14 cellular contexts compared by ENCODE assay signal in genomic region chr2:21282515-21282898, GRCh38.
"Had no signal": no experiment of that assay in that cellular context is flagged by ENCODE, and none has a peak within 500 bp of the region (broad histone marks: within the 10 kb centered on the region; RNA-seq: fewer than 3 reads in every experiment).

No MANE protein-coding gene starts in this region.

- H3K27ac ChIP-seq: ascending aorta, heart left ventricle, left ventricle myocardium inferior, ovary, suprapubic skin had no signal

- DNase-seq: activated CD4-positive, alpha-beta memory T cell treated with anti-CD3 and anti-CD28 coated beads, Interleukin-2, amount 10 ng/mL, durations not matched to agents 7 days and 5 days; activated naive CD8-positive, alpha-beta T cell treated with anti-CD3 and anti-CD28 coated beads, Interleukin-2, amount 50 U/mL, for 24 hours; effector CD4-positive, alpha-beta T cell; foreskin melanocyte; heart left ventricle; left ventricle myocardium inferior; mesenchymal stem cell; nephron progenitor cell; ovary; stimulated activated CD4-positive, alpha-beta T cell treated with anti-CD3 and anti-CD28 coated beads, Interleukin-12 subunit alpha, Interleukin-12 subunit beta, amount 100 ng/mL, for 4 hours; stimulated activated naive CD4-positive, alpha-beta T cell treated with Interleukin-2 at 50 U/mL for 16 hours; T-helper 2 cell had no signal

- H3K4me1 ChIP-seq: ascending aorta, suprapubic skin had no signal

- H3K36me3 ChIP-seq: ascending aorta, heart left ventricle, left ventricle myocardium inferior, ovary, suprapubic skin had no signal

- H3K27me3 ChIP-seq: ascending aorta, heart left ventricle, ovary, suprapubic skin had no signal

- H3K9me3 ChIP-seq: ascending aorta, heart left ventricle, left ventricle myocardium inferior, ovary, suprapubic skin had no signal

- H3K4me3 ChIP-seq: ascending aorta, heart left ventricle, left ventricle myocardium inferior, ovary, suprapubic skin had no signal

- ATAC-seq: activated naive CD8-positive, alpha-beta T cell treated with anti-CD3 and anti-CD28 coated beads, Interleukin-2, amount 50 U/mL, for 24 hours; heart left ventricle had no signal
